Comparison of ENCODE assay signal across 15 cellular contexts in the genomic region with DNA sequence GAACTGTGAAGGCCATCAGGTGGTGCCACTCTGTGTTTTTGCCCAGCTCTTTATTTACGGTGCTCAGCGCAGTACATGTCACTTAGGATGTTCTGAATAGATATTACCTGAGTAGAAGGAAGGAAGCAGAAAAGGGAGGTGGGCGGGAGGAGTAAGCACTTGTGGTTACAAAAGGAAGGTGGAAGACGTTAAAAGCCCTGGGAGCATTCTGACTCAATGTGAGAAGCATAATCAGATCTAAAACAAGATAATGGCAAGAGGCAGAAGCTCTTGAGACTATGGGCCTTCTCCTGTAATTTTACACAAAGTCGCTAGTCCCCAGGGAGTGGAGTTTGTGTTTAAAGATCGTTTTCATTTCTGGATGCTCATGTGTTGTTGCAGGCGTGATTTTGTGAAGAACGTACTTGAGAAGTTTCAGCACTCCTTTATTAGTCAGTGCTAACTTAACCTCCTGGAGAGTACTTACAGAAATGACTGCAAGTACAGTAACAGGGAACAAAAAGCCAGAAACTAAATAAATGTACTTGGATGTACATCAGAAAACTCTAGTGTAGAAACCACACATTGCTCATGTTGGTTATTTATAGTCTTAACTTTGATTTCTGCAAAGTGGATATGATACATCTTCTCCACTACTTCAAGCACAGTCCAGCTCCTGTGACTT.
A peak's percentile ranks its signal among the peaks of the same experiment; 100 is the strongest.
DNase-seq lines count a peak whose midpoint lies in the region; ATAC-seq lines count a peak whose summit lies in the region.
"Had no signal": no experiment of that assay in that cellular context is flagged by ENCODE, and none has a peak within 500 bp of the region (broad histone marks: within the 10 kb centered on the region; RNA-seq: fewer than 3 reads in every experiment).

No MANE protein-coding gene starts in this region.

- CTCF ChIA-PET in activated CD4-positive, alpha-beta memory T cell treated with anti-CD3 and anti-CD28 coated beads for 36 hours (lab: Charles Lee), result interaction anchor here (2.0 kb wide), 1 partner anchor 159 kb away, joined by 4 read pairs; no protein-coding TSS in a partner anchor

- no peak for ATAC-seq in GM21515 (IDR thresholded peaks at IDR 0.05; ENCODE audit: unreplicated experiment)
- ATAC-seq: WTC11 had no signal

- H3K36me3 Mint-ChIP-seq in activated CD4-positive, alpha-beta memory T cell treated with anti-CD3 and anti-CD28 coated beads for 36 hours, result no peaks in the 10 kb centered on the region

- H3K4me1 Mint-ChIP-seq in activated CD4-positive, alpha-beta memory T cell treated with anti-CD3 and anti-CD28 coated beads for 36 hours (ENCODE audit: low read depth), result peaks cover 20% of the 10 kb centered on the region
- H3K4me1 Mint-ChIP-seq: WTC11 had no signal

- intact Hi-C loops in activated CD4-positive, alpha-beta memory T cell treated with anti-CD3 and anti-CD28 coated beads for 36 hours (cut with micrococcal nuclease), result loop anchor here (1.0 to 10.0 kb wide), 4 partner anchors 16 to 184 kb away; no protein-coding TSS in a partner anchor
- intact Hi-C loops in head of caudate nucleus (cut with DNase I), result no loop called here

- POLR2A ChIA-PET in activated CD4-positive, alpha-beta memory T cell treated with anti-CD3 and anti-CD28 coated beads for 36 hours (lab: Charles Lee), result interaction anchor here (0.5 to 0.6 kb wide), 2 partner anchors 14 to 177 kb away, joined by 3 to 5 read pairs; no protein-coding TSS in a partner anchor

- H3K27me3 Mint-ChIP-seq in activated CD4-positive, alpha-beta memory T cell treated with anti-CD3 and anti-CD28 coated beads for 36 hours, result no peaks in the 10 kb centered on the region

- peak; percentile 50 for DNase-seq in stimulated activated CD4-positive, alpha-beta T cell treated with anti-CD3 and anti-CD28 coated beads, Interleukin-15, amount 100 ng/mL, for 24 hours
- no peak for DNase-seq in stimulated activated CD4-positive, alpha-beta T cell treated with anti-CD3 and anti-CD28 coated beads, Interleukin-4, amount 100 ng/mL, for 1 hour
- DNase-seq in activated CD4-positive, alpha-beta memory T cell treated with anti-CD3 and anti-CD28 coated beads for 36 hours, result peak; percentile 46
- DNase-seq in inferior parietal cortex (ENCODE audit: extremely low spot score) (peak; percentile 40), DMS79 treated with DMSO at 0.1 percent for 48 hours (lab: John Stamatoyannopoulos, UW) (no peak), head of caudate nucleus (no peak)
- DNase-seq: activated effector memory CD4-positive, alpha-beta T cell treated with Interleukin-2 at 50 U/mL for 16 hours; effector CD8-positive, alpha-beta T cell; NCI-H2029; NCI-H69; SW 1271 had no signal

- peak overlapping the region; percentile 61 for H3K27ac Mint-ChIP-seq in activated CD4-positive, alpha-beta memory T cell treated with anti-CD3 and anti-CD28 coated beads for 36 hours
- H3K27ac Mint-ChIP-seq: WTC11 had no signal

- peak overlapping the region; percentile 70 for H3K27ac ChIP-seq in temporal lobe (ENCODE audit: low read depth, low read length)
- H3K27ac ChIP-seq: suprapubic skin had no signal

- no peaks in the 10 kb centered on the region for H3K9me3 Mint-ChIP-seq in activated CD4-positive, alpha-beta memory T cell treated with anti-CD3 and anti-CD28 coated beads for 36 hours

- no peak overlapping the region for H3K4me3 Mint-ChIP-seq in activated CD4-positive, alpha-beta memory T cell treated with anti-CD3 and anti-CD28 coated beads for 36 hours
- H3K4me3 Mint-ChIP-seq: WTC11 had no signal

Comparison
In these comparisons a context has a peak if more than half of its experiments do, and no peak if none do; other contexts are left out.
1. DNase-seq: peak in stimulated activated CD4-positive, alpha-beta T cell treated with anti-CD3 and anti-CD28 coated beads, Interleukin-15, amount 100 ng/mL, for 24 hours (single experiment), activated CD4-positive, alpha-beta memory T cell treated with anti-CD3 and anti-CD28 coated beads for 36 hours (single experiment) and inferior parietal cortex (single experiment); none in stimulated activated CD4-positive, alpha-beta T cell treated with anti-CD3 and anti-CD28 coated beads, Interleukin-4, amount 100 ng/mL, for 1 hour (single experiment), DMS79 treated with DMSO at 0.1 percent for 48 hours (single experiment) and head of caudate nucleus (0 of 42).